Comparison of ENCODE assay signal across 9 cellular contexts in genomic region chr20:49230575-49231211, GRCh38. TPM values are rescaled to one million over a fixed set of nuclear protein-coding genes. Genes with fewer than 3 reads are reported as not detected.
A peak's percentile ranks its signal among the peaks of the same experiment; 100 is the strongest.
DNase-seq lines count a peak whose midpoint lies in the region; ATAC-seq and TF ChIP-seq lines count a peak whose summit lies in the region.
"Had no signal": no experiment of that assay in that cellular context is flagged by ENCODE, and none has a peak within 500 bp of the region (broad histone marks: within the 10 kb centered on the region; RNA-seq: fewer than 3 reads in every experiment).

No MANE protein-coding gene starts in this region.

- H3K27me3 ChIP-seq in OCI-LY3 (ENCODE audit: low read depth, low read length), result no peaks in the 10 kb centered on the region

- peak overlapping the region; percentile 34; the same call in 1 of the 2 replicates for H2AFZ ChIP-seq in OCI-LY3 (ENCODE audit: low read depth, low read length)

- peak overlapping the region; percentile 53 for H3K4me3 ChIP-seq in OCI-LY3 (ENCODE audit: low read length)

- intact Hi-C loops in sciatic nerve (cut with DNase I), result no loop called here

- peaks cover 18% of the 10 kb centered on the region for H3K4me1 ChIP-seq in OCI-LY3 (ENCODE audit: low read length)

- peak overlapping the region; percentile 46 for H3K9ac ChIP-seq in OCI-LY3 (ENCODE audit: low read length)

- H3K9me3 ChIP-seq in OCI-LY3 (ENCODE audit: insufficient read depth, low read length), result no peaks in the 10 kb centered on the region

- H3K79me2 ChIP-seq in OCI-LY3 (ENCODE audit: low read length), result peaks cover 9% of the 10 kb centered on the region; the same call in 1 of the 2 replicates

- H3K36me3 ChIP-seq in OCI-LY3 (replicated peaks; ENCODE audit: low read depth, low read length), result peaks cover 63% of the 10 kb centered on the region

- ATAC-seq in sciatic nerve (peak; percentile 80), HG03097 (IDR thresholded peaks at IDR 0.05; ENCODE audit: low FRiP score, unreplicated experiment) (no peak), HG03439 (IDR thresholded peaks at IDR 0.05; ENCODE audit: unreplicated experiment) (no peak)

- H3K27ac ChIP-seq in OCI-LY3 (ENCODE audit: low read length) (peak overlapping the region; percentile 78), epithelial cell of prostate (peak overlapping the region; percentile 11)

- peak overlapping the region; percentile 80 for H3K4me2 ChIP-seq in OCI-LY3 (ENCODE audit: low read length)

- TF ChIP-seq CTCF in OCI-LY3 (IDR thresholded peaks at IDR 0.05; ENCODE audit: low read depth, low read length), result no peak

- DNase-seq in H4 (ENCODE audit: low spot score) (peak; percentile 19), epithelial cell of prostate (ENCODE audit: low read depth, low spot score) (no peak), sciatic nerve (ENCODE audit: low spot score) (no peak)
- DNase-seq in stimulated activated naive CD4-positive, alpha-beta T cell treated with Interleukin-2 at 50 U/mL for 16 hours (lab: John Stamatoyannopoulos, UW), result no peak
- DNase-seq: NCI-H1048; stimulated activated CD4-positive, alpha-beta T cell treated with anti-CD3 and anti-CD28 coated beads, Interleukin-1b, Interleukin-23, amount 100 ng/mL, for 48 hours had no signal

- no peaks in the 10 kb centered on the region for H4K20me1 ChIP-seq in OCI-LY3 (ENCODE audit: insufficient read depth, low read length)

RNA-seq across cellular contexts. Expression of gene DDX27, which starts 11.5 kb away (rescaled TPM):
- 30.6 and 33.9 TPM in 2 replicates for total RNA-seq in H4 (2014; rRNA removed; shearing (Covaris generic))
- total RNA-seq in sciatic nerve, result 31.2 TPM

RNA-seq across cellular contexts. Expression of gene STAU1, which starts 42.6 kb away (rescaled TPM):
- 34.7 and 47.4 TPM in 2 replicates for total RNA-seq in H4 (2014; rRNA removed; shearing (Covaris generic))
- total RNA-seq in sciatic nerve, result 71.7 TPM

RNA-seq across cellular contexts. Expression of gene ZNFX1, which starts 47.2 kb away (rescaled TPM):
- total RNA-seq in H4 (2014; rRNA removed; shearing (Covaris generic)), result 21.9 and 22.8 TPM in 2 replicates
- total RNA-seq in sciatic nerve, result 40.7 TPM
